24 cellular contexts compared by ENCODE assay signal in the genomic region with DNA sequence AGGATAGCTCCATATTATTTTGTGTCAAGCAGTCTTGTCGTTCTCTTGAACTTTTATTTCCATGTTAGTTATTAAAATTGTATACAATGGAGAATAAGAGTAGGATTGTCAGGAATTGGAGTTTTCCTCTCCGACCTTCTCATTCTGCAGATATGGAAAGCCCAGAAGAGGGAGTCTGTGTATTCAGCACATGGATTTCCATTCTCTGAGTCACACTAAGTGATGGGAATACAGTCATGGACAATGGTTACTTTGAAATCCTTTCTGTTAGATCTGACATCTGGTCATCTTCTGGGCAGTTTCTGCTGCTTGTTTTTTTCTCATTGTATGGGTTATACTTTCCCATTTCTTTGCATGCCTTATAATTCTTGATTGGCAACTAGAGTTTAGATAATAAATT. TPM values are rescaled to one million over a fixed set of nuclear protein-coding genes. Genes with fewer than 3 reads are reported as not detected.
DNase-seq lines count a peak whose midpoint lies in the region; ATAC-seq lines count a peak whose summit lies in the region.
"Had no signal": no experiment of that assay in that cellular context is flagged by ENCODE, and none has a peak within 500 bp of the region (broad histone marks: within the 10 kb centered on the region; RNA-seq: fewer than 3 reads in every experiment).

No MANE protein-coding gene starts in this region.

- ATAC-seq in GM19397 (IDR thresholded peaks at IDR 0.05; ENCODE audit: unreplicated experiment), result no peak
- ATAC-seq: CD8-positive, alpha-beta T cell; pancreas had no signal

- peaks cover 32% of the 10 kb centered on the region for H3K27me3 Mint-ChIP-seq in activated CD4-positive, alpha-beta T cell treated with anti-CD3 and anti-CD28 coated beads, Interleukin-2, amount 10 ng/mL, durations not matched to agents 24 days and 14 days

- H3K36me3 Mint-ChIP-seq in activated CD4-positive, alpha-beta T cell treated with anti-CD3 and anti-CD28 coated beads, Interleukin-2, amount 10 ng/mL, durations not matched to agents 24 days and 14 days (ENCODE audit: low read depth), result peaks cover 2% of the 10 kb centered on the region
- H3K36me3 Mint-ChIP-seq: naive B cell, type B pancreatic cell had no signal

- H3K4me1 Mint-ChIP-seq in activated CD4-positive, alpha-beta T cell treated with anti-CD3 and anti-CD28 coated beads, Interleukin-2, amount 10 ng/mL, durations not matched to agents 24 days and 14 days, result peaks cover 20% of the 10 kb centered on the region

- peaks cover 3% of the 10 kb centered on the region for H3K9me3 Mint-ChIP-seq in activated CD4-positive, alpha-beta T cell treated with anti-CD3 and anti-CD28 coated beads, Interleukin-2, amount 10 ng/mL, durations not matched to agents 24 days and 14 days
- H3K9me3 Mint-ChIP-seq: CD8-positive, alpha-beta T cell; type B pancreatic cell had no signal

- DNase-seq in activated CD4-positive, alpha-beta T cell treated with anti-CD3 and anti-CD28 coated beads, Interleukin-2, amount 10 ng/mL, durations not matched to agents 24 days and 14 days, result peak; percentile 35
- DNase-seq in activated CD4-positive, alpha-beta T cell treated with anti-CD3 and anti-CD28 coated beads for 48 hours, result no peak
- DNase-seq in RKO (ENCODE audit: low spot score) (peak; percentile 76), fibroblast of peridontal ligament (ENCODE audit: extremely low read depth) (peak; percentile 65), stromal cell of bone marrow (ENCODE audit: low read depth) (peak; percentile 56), NCI-H2196 (lab: John Stamatoyannopoulos, UW; ENCODE audit: unreplicated experiment) (no peak), islet precursor cell (no peak)
- DNase-seq: 8988T; activated CD4-positive, alpha-beta T cell treated with anti-CD3 and anti-CD28 coated beads, Interleukin-2, amount 50 U/mL, for 4 hours; activated gamma-delta T cell treated with Interleukin-2 at 50 U/mL for 16 hours; CD8-positive, alpha-beta T cell; cerebellar nuclear complex; DND-41; effector CD4-positive, alpha-beta T cell; hypothalamus; naive B cell; NCI-H1417 treated with DMSO at 0.1 percent for 48 hours; NCI-H69; pancreas; SHP77 treated with DMSO at 0.1 percent for 48 hours; stimulated activated CD4-positive, alpha-beta T cell treated with anti-CD3 and anti-CD28 coated beads, Interleukin-2, amount 100 ng/mL, for 48 hours had no signal

- intact Hi-C loops in activated CD4-positive, alpha-beta T cell treated with anti-CD3 and anti-CD28 coated beads, Interleukin-2, amount 10 ng/mL, durations not matched to agents 24 days and 14 days (cut with micrococcal nuclease), result loop anchor here (5.0 kb wide), 2 partner anchors 52 to 232 kb away; no protein-coding TSS in a partner anchor

- no peak overlapping the region for H3K4me3 Mint-ChIP-seq in activated CD4-positive, alpha-beta T cell treated with anti-CD3 and anti-CD28 coated beads, Interleukin-2, amount 10 ng/mL, durations not matched to agents 24 days and 14 days
- H3K4me3 Mint-ChIP-seq: CD8-positive, alpha-beta T cell; stimulated activated naive CD8-positive, alpha-beta T cell treated with anti-CD3 and anti-CD28 coated beads, Interleukin-15, Interleukin-2, amounts not matched to agents 100 ng/mL and 50 ng/mL, for 24 hours; type B pancreatic cell had no signal

- H3K27ac Mint-ChIP-seq in activated CD4-positive, alpha-beta T cell treated with anti-CD3 and anti-CD28 coated beads, Interleukin-2, amount 10 ng/mL, durations not matched to agents 24 days and 14 days, result no peak overlapping the region
- H3K27ac Mint-ChIP-seq: CD8-positive, alpha-beta T cell; naive B cell; stimulated activated naive CD8-positive, alpha-beta T cell treated with anti-CD3 and anti-CD28 coated beads, Interleukin-15, Interleukin-2, amounts not matched to agents 100 ng/mL and 50 ng/mL, for 24 hours; type B pancreatic cell had no signal

RNA-seq across cellular contexts. Expression of a gene that starts 5.0 kb away (rescaled TPM):
- total RNA-seq in activated CD4-positive, alpha-beta T cell treated with anti-CD3 and anti-CD28 coated beads, Interleukin-2, amount 10 ng/mL, durations not matched to agents 24 days and 14 days, result 78.2 and 92.3 TPM in 2 replicates

RNA-seq across cellular contexts. Expression of a gene that starts 13.2 kb away (rescaled TPM):
- total RNA-seq in activated CD4-positive, alpha-beta T cell treated with anti-CD3 and anti-CD28 coated beads, Interleukin-2, amount 10 ng/mL, durations not matched to agents 24 days and 14 days, result 13.5 and 14.5 TPM in 2 replicates

Comparison
In these comparisons a context has a peak if more than half of its experiments do, and no peak if none do; other contexts are left out.
1. DNase-seq: peak in activated CD4-positive, alpha-beta T cell treated with anti-CD3 and anti-CD28 coated beads, Interleukin-2, amount 10 ng/mL, durations not matched to agents 24 days and 14 days (single experiment), RKO (single experiment), fibroblast of peridontal ligament (single experiment) and stromal cell of bone marrow (single experiment); none in activated CD4-positive, alpha-beta T cell treated with anti-CD3 and anti-CD28 coated beads for 48 hours (single experiment), NCI-H2196 (single experiment) and islet precursor cell (single experiment).